In genomic region chr16:88499314-88499713, GRCh38 we compare ENCODE assay signal across 2 cellular contexts.
TF ChIP-seq lines count a peak whose summit lies in the region.

No MANE protein-coding gene starts in this region.

TF ChIP-seq in endothelial cell of umbilical vein, 7 proteins besides CTCF, POLR2A, EP300 and RAD21:
- TF ChIP-seq EZH2 (IDR thresholded peaks at IDR 0.05; ENCODE audit: borderline replicate concordance, low read depth, low read length, severe bottlenecking) (no peak), JUN (IDR thresholded peaks at IDR 0.05; ENCODE audit: borderline replicate concordance, insufficient read depth, insufficient read length, low read depth) (no peak), MYC (IDR thresholded peaks at IDR 0.05; ENCODE audit: low read depth, low read length) (no peak), POLR2AphosphoS5 (IDR thresholded peaks at IDR 0.05; ENCODE audit: insufficient read depth, low read depth, low read length) (no peak), FOS (IDR thresholded peaks at IDR 0.05; ENCODE audit: borderline replicate concordance, insufficient read depth, low read length) (no peak), GATA2 (IDR thresholded peaks at IDR 0.05; ENCODE audit: insufficient read depth, insufficient read length, low read depth, low read length) (no peak)
- TF ChIP-seq, protein P1, sequence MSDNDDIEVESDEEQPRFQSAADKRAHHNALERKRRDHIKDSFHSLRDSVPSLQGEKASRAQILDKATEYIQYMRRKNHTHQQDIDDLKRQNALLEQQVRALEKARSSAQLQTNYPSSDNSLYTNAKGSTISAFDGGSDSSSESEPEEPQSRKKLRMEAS (IDR thresholded peaks at IDR 0.05; ENCODE audit: insufficient read depth, insufficient read length), result no peak

TF ChIP-seq in HepG2, 621 proteins besides CTCF, POLR2A, EP300 and RAD21:
- TF ChIP-seq AGO2 (optimal IDR thresholded peaks at IDR 0.05; ENCODE audit: low read depth, low read length) (peak; percentile 72), ZNF615 (CRISPR knock-in tag; IDR thresholded peaks at IDR 0.05; ENCODE audit: borderline replicate concordance) (no peak), ZNF670 (CRISPR knock-in tag; IDR thresholded peaks at IDR 0.05; ENCODE audit: borderline replicate concordance) (no peak), ZFP36L2 (CRISPR knock-in tag; IDR thresholded peaks at IDR 0.05) (no peak)
